In genomic region chr14:21990116-21990515, GRCh38 we compare ENCODE assay signal across 9 cellular contexts.
A peak's percentile ranks its signal among the peaks of the same experiment; 100 is the strongest.
DNase-seq lines count a peak whose midpoint lies in the region; ATAC-seq, FAIRE-seq and TF ChIP-seq lines count a peak whose summit lies in the region.
"Had no signal": no experiment of that assay in that cellular context is flagged by ENCODE, and none has a peak within 500 bp of the region (broad histone marks: within the 10 kb centered on the region; RNA-seq: fewer than 3 reads in every experiment).

No MANE protein-coding gene starts in this region.

- no peak for ATAC-seq in HG03280 (IDR thresholded peaks at IDR 0.05; ENCODE audit: unreplicated experiment)
- ATAC-seq in HG03439 (IDR thresholded peaks at IDR 0.05; ENCODE audit: unreplicated experiment), result no peak
- ATAC-seq in HG03039 (IDR thresholded peaks at IDR 0.05; ENCODE audit: unreplicated experiment), result no peak

- no peaks in the 10 kb centered on the region for H3K9me3 ChIP-seq in Karpas-422 (ENCODE audit: low read length)

- H2AFZ ChIP-seq in Karpas-422 (ENCODE audit: low read length), result no peak overlapping the region

- H3K4me2 ChIP-seq in Karpas-422 (ENCODE audit: low read depth, low read length, poor library complexity, severe bottlenecking), result no peak overlapping the region

- DNase-seq in D721Med (ENCODE audit: insufficient read length, low spot score), result no peak
- DNase-seq in Karpas-422, result peak; percentile 66
- DNase-seq in amniotic epithelial cell (ENCODE audit: low read depth), result peak; percentile 16
- DNase-seq in medulla oblongata (ENCODE audit: extremely low spot score), result peak; percentile 13
- no peak for DNase-seq in epidermal melanocyte (ENCODE audit: insufficient read length, low spot score)

- H3K27ac ChIP-seq in Karpas-422 (ENCODE audit: low read length), result no peak overlapping the region

- FAIRE-seq in D721Med (lab: Jason Lieb, UNC), result no peak
- FAIRE-seq: colon had no signal

- H3K9me2 ChIP-seq in Karpas-422 (replicated peaks; ENCODE audit: insufficient read depth, low read length), result no peaks in the 10 kb centered on the region

- no peak overlapping the region for H3K4me3 ChIP-seq in Karpas-422 (ENCODE audit: low read length)

- H4K20me1 ChIP-seq in Karpas-422 (ENCODE audit: insufficient read depth, low read depth, low read length), result no peaks in the 10 kb centered on the region

- H3K9ac ChIP-seq in Karpas-422 (ENCODE audit: low read length), result no peak overlapping the region

- no peaks in the 10 kb centered on the region for H3K79me2 ChIP-seq in Karpas-422 (ENCODE audit: low read length)

- H3K27me3 ChIP-seq in Karpas-422 (ENCODE audit: low read length), result no peaks in the 10 kb centered on the region

- TF ChIP-seq CTCF in D721Med (IDR thresholded peaks at IDR 0.05; ENCODE audit: insufficient read depth, missing control alignments), result peak; percentile 11

- no peaks in the 10 kb centered on the region for H3K36me3 ChIP-seq in Karpas-422 (ENCODE audit: insufficient read depth, low read length)

- no peaks in the 10 kb centered on the region for H3K4me1 ChIP-seq in Karpas-422 (ENCODE audit: low read length)

Comparison
In these comparisons a context has a peak if more than half of its experiments do, and no peak if none do; other contexts are left out.
1. DNase-seq: peak in Karpas-422 (single experiment), amniotic epithelial cell (single experiment) and medulla oblongata (single experiment); none in D721Med (single experiment) and epidermal melanocyte (single experiment).